ENCODE assay signal across 17 cellular contexts in the genomic region with DNA sequence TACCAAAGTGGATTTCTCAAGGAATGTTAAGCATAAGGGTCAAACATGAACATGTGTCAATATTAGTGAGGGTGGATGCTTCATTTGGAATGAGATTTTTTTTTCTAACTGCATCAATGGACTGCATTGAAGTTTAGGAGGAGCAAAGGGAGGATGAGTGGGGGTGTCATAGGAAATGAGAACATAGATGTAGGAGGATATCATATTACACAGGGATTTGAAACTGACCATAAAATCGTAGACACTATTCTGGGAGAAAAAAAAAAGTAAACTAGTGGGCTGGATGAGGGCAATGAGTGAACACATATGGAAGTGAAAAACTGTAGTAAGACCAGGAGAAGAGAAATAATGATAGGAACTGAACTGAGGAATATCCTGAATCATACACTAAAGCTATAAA.
DNase-seq lines count a peak whose midpoint lies in the region; ATAC-seq, FAIRE-seq and TF ChIP-seq lines count a peak whose summit lies in the region.
"Had no signal": no experiment of that assay in that cellular context is flagged by ENCODE, and none has a peak within 500 bp of the region (broad histone marks: within the 10 kb centered on the region; RNA-seq: fewer than 3 reads in every experiment).

No MANE protein-coding gene starts in this region.

- H3K9me3 ChIP-seq in astrocyte (ENCODE audit: insufficient read depth, low read depth, low read length) = no peaks in the 10 kb centered on the region
- H3K9me3 ChIP-seq in small intestine (ENCODE audit: control insufficient read depth, low read depth) = no peaks in the 10 kb centered on the region
- H3K9me3 ChIP-seq: right atrium auricular region, testis had no signal

- H3K36me3 ChIP-seq in astrocyte (ENCODE audit: insufficient read depth, low read length) = no peaks in the 10 kb centered on the region
- H3K36me3 ChIP-seq in small intestine (ENCODE audit: control insufficient read depth in 2 of 2, insufficient read depth in 2 of 2, low read length in 2 of 2) = no peaks in the 10 kb centered on the region
- H3K36me3 ChIP-seq: right atrium auricular region had no signal

- ATAC-seq in HG03439 (IDR thresholded peaks at IDR 0.05; ENCODE audit: unreplicated experiment) (no peak), omental fat pad (ENCODE audit: low FRiP score) (no peak), GM18511 (IDR thresholded peaks at IDR 0.05; ENCODE audit: unreplicated experiment) (no peak)

- H3K4me2 ChIP-seq in astrocyte (ENCODE audit: low read length) = peak overlapping the region; percentile 24

- peak; percentile 45 for FAIRE-seq in astrocyte (lab: Jason Lieb, UNC)
- no peak for FAIRE-seq in small intestine (lab: Jason Lieb, UNC)

- H3K4me3 ChIP-seq in astrocyte (ENCODE audit: insufficient read depth, low read depth, low read length) = no peak overlapping the region
- no peak overlapping the region for H3K4me3 ChIP-seq in small intestine (ENCODE audit: low read depth in 1 of 2, low read length in 2 of 2)
- H3K4me3 ChIP-seq: right atrium auricular region, testis had no signal

- TF ChIP-seq CTCF in astrocyte (IDR thresholded peaks at IDR 0.05; ENCODE audit: insufficient read depth, low read depth, low read length) (no peak), omental fat pad (IDR thresholded peaks at IDR 0.05) (no peak)

- H3K27me3 ChIP-seq in astrocyte (ENCODE audit: insufficient read depth, low read length) (no peaks in the 10 kb centered on the region), small intestine (ENCODE audit: control insufficient read depth in 2 of 2, insufficient read depth in 2 of 2, low read length in 2 of 2) (no peaks in the 10 kb centered on the region)
- H3K27me3 ChIP-seq: right atrium auricular region, testis had no signal

- H3K36me3 Mint-ChIP-seq in astrocyte (ENCODE audit: low read depth, unreplicated experiment) = no peaks in the 10 kb centered on the region
- H3K36me3 Mint-ChIP-seq: immature natural killer cell had no signal

- no peaks in the 10 kb centered on the region for H4K20me1 ChIP-seq in astrocyte (ENCODE audit: insufficient read depth, low read length)

- H3K4me1 Mint-ChIP-seq in astrocyte (ENCODE audit: low read depth, unreplicated experiment) = peaks cover 13% of the 10 kb centered on the region

- H3K9me3 Mint-ChIP-seq in astrocyte (ENCODE audit: unreplicated experiment) = no peaks in the 10 kb centered on the region
- H3K9me3 Mint-ChIP-seq: CD4-positive, alpha-beta T cell had no signal

- 7 to 18% (median 11%) methylated on average over 1 of the region's 1 CpG for WGBS in small intestine, 3 donors

- no peak overlapping the region for H3K9ac ChIP-seq in astrocyte (ENCODE audit: low read length)

- H3K4me3 Mint-ChIP-seq in astrocyte (ENCODE audit: unreplicated experiment) = no peak overlapping the region
- H3K4me3 Mint-ChIP-seq: CD4-positive, alpha-beta T cell; immature natural killer cell had no signal

- no peaks in the 10 kb centered on the region for H3K79me2 ChIP-seq in astrocyte (ENCODE audit: insufficient read depth, low read length)

- peak; percentile 71 for DNase-seq in ELR (ENCODE audit: low read depth)
- peak; percentile 70 for DNase-seq in LHCN-M2 (ENCODE audit: low read depth)
- DNase-seq in astrocyte (ENCODE audit: low read depth) = peak; percentile 66
- DNase-seq in myocyte (ENCODE audit: low read depth) = peak; percentile 24
- no peak for DNase-seq in omental fat pad (ENCODE audit: low spot score)
- DNase-seq in small intestine = no peak
- DNase-seq: activated CD4-positive, alpha-beta T cell treated with anti-CD3 and anti-CD28 coated beads for 48 hours; activated effector memory CD4-positive, alpha-beta T cell treated with Interleukin-2 at 50 U/mL for 16 hours; CD4-positive, alpha-beta T cell; central memory CD4-positive, alpha-beta T cell; immature natural killer cell; NCI-H1436; NK-92 treated with Interleukin-12 subunit alpha and Interleukin-12 subunit beta, amount 100 ng/mL, for 24 hours; testis had no signal

- H3K27ac ChIP-seq in astrocyte (ENCODE audit: low read depth, low read length) = no peak overlapping the region
- H3K27ac ChIP-seq in small intestine (ENCODE audit: low read depth in 1 of 2, low read length in 1 of 2) = no peak overlapping the region
- H3K27ac ChIP-seq: right atrium auricular region, testis had no signal

- H3K27ac Mint-ChIP-seq in astrocyte (ENCODE audit: unreplicated experiment) = peak overlapping the region; percentile 21
- H3K27ac Mint-ChIP-seq: CD4-positive, alpha-beta T cell; immature natural killer cell had no signal

- no peak overlapping the region for H2AFZ ChIP-seq in astrocyte (ENCODE audit: low read depth, low read length)

- H3K4me1 ChIP-seq in astrocyte (ENCODE audit: insufficient read depth, low read length) (peaks cover 15% of the 10 kb centered on the region), small intestine (ENCODE audit: control insufficient read depth in 2 of 2, insufficient read depth in 1 of 2, low read depth in 1 of 2, low read length in 1 of 2) (no peaks in the 10 kb centered on the region)
- H3K4me1 ChIP-seq: right atrium auricular region, testis had no signal

- no peaks in the 10 kb centered on the region for H3K27me3 Mint-ChIP-seq in astrocyte (ENCODE audit: low read depth, unreplicated experiment)
- H3K27me3 Mint-ChIP-seq: CD4-positive, alpha-beta T cell had no signal

Comparison
In these comparisons a context has a peak if more than half of its experiments do, and no peak if none do; other contexts are left out.
1. DNase-seq: peak in ELR (single experiment), LHCN-M2 (single experiment), astrocyte (single experiment) and myocyte (single experiment); none in omental fat pad (single experiment) and small intestine (single experiment).